Comparison of ENCODE assay signal across 8 cellular contexts in the genomic region with DNA sequence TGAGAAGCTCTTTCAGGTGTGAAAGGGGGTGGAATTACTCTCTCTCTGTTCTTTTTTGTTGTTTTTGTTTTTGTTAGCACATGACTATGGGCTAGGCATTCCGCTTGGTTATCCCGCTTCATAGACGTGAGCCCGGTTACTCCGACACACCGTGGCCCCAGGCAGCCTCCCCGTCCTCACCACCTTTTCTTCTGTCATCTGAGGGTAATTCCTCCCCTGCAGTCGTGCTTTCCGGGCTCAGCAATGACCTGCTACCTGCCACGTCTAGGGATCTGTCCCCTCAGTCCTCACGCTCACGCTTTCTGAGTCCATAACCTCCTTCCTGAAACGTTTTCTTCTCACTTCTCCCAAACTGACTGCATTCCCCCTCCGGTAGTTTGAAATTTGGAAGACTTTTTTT. TPM values are rescaled to one million over a fixed set of nuclear protein-coding genes. Genes with fewer than 3 reads are reported as not detected.
DNase-seq lines count a peak whose midpoint lies in the region; TF ChIP-seq lines count a peak whose summit lies in the region.

No MANE protein-coding gene starts in this region.

- H3K4me1 Mint-ChIP-seq in activated naive CD8-positive, alpha-beta T cell (ENCODE audit: low read depth): peaks cover 41% of the 10 kb centered on the region

- H3K36me3 Mint-ChIP-seq in activated naive CD8-positive, alpha-beta T cell: peaks cover 3% of the 10 kb centered on the region

- H3K4me3 ChIP-seq in testis: peak overlapping the region; percentile 96 to 98

- no peaks in the 10 kb centered on the region for H3K27me3 ChIP-seq in testis

- peak overlapping the region; percentile 58 for H3K27ac Mint-ChIP-seq in activated naive CD8-positive, alpha-beta T cell

- H3K9me3 ChIP-seq in testis: no peaks in the 10 kb centered on the region

- H3K27ac ChIP-seq in testis: peak overlapping the region in 1 of 2 donors; percentile 96

- peak overlapping the region; percentile 89 for H3K4me3 Mint-ChIP-seq in activated naive CD8-positive, alpha-beta T cell

- DNase-seq in DMS79 treated with DMSO at 0.1 percent for 48 hours (lab: John Stamatoyannopoulos, UW): peak; percentile 26
- DNase-seq in DMS79 (lab: John Stamatoyannopoulos, UW): no peak
- DNase-seq in left kidney (ENCODE audit: low read depth, low spot score): peak; percentile 57
- no peak for DNase-seq in testis
- DNase-seq in HK-2 (ENCODE audit: unreplicated experiment): no peak
- no peak for DNase-seq in amygdala (lab: John Stamatoyannopoulos, UW)
- no peak for DNase-seq in NCI-H1092 treated with DMSO at 0.1 percent for 48 hours (lab: John Stamatoyannopoulos, UW)

- H3K36me3 ChIP-seq in testis (ENCODE audit: low read depth, missing control alignments): no peaks in the 10 kb centered on the region

- 16 to 17% methylated on average over 14 of the region's 14 CpGs for WGBS in testis, 2 donors

- no peak for TF ChIP-seq POLR2A in testis (IDR thresholded peaks at IDR 0.05)

- TF ChIP-seq CTCF in testis (IDR thresholded peaks at IDR 0.05): no peak

- intact Hi-C loops in testis (cut with DNase I; ENCODE audit: low total_unique reads): loop anchor here (5.0 kb wide), 1 partner anchor 70 kb away; the partner anchor contains the start of genes NOA1 and POLR2B

- H3K27me3 Mint-ChIP-seq in activated naive CD8-positive, alpha-beta T cell: no peaks in the 10 kb centered on the region

- H3K9me3 Mint-ChIP-seq in activated naive CD8-positive, alpha-beta T cell (ENCODE audit: low read depth): no peaks in the 10 kb centered on the region

- H3K4me1 ChIP-seq in testis: peaks cover 22% of the 10 kb centered on the region

RNA-seq across cellular contexts. Expression of gene REST, which starts 0.7 kb away (rescaled TPM):
- 10 to 100 TPM; 50.2 to 58.2 TPM for total RNA-seq in testis
- 10.7 TPM for polyA plus RNA-seq in testis (ENCODE audit: insufficient read depth, low read depth, low replicate concordance)

Comparison
In these comparisons a context has a peak if more than half of its experiments do, and no peak if none do; other contexts are left out.
1. DNase-seq: peak in DMS79 treated with DMSO at 0.1 percent for 48 hours (single experiment) and left kidney (single experiment); none in DMS79 (single experiment), testis (single experiment), HK-2 (single experiment), amygdala (0 of 56) and NCI-H1092 treated with DMSO at 0.1 percent for 48 hours (single experiment).